Comparison of ENCODE assay signal across 15 cellular contexts in the genomic region with DNA sequence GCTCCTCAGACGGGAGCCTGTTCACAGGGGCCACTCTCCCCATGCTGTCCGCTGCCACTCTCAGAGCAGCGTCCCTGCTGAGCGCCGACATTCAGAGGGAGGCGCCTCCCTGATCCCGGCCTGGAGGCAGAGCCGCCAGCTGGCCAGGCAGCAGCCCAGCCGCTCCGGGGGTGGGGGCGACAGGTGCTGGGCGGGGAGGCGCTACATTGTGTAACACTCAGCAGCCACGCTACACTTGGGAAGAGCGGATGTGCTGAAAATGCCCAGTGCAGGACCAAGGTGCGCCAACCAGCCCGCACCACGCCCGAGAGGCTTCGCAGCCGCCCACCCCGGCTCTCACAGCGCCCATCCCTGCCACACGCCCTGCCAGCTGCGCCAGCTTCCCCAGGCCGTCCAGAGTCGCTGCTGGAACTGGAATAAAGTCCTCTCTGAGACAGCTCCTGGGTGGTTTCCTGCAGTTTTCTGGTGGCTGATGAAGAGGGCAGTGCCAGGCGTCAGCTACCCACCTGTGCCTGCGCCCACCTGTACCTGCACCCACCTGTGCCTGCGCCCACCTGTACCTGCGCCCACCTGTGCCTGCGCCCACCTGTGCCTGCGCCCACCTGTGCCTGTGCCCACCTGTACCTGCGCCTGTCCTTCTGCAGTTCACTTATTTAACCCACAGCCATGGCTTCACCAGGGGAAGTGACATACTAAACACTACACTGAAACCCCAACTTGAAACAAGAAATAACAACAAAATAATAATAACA. TPM values are rescaled to one million over a fixed set of nuclear protein-coding genes. Genes with fewer than 3 reads are reported as not detected.
A peak's percentile ranks its signal among the peaks of the same experiment; 100 is the strongest.
DNase-seq lines count a peak whose midpoint lies in the region; ATAC-seq and TF ChIP-seq lines count a peak whose summit lies in the region.
"Had no signal": no experiment of that assay in that cellular context is flagged by ENCODE, and none has a peak within 500 bp of the region (broad histone marks: within the 10 kb centered on the region; RNA-seq: fewer than 3 reads in every experiment).

No MANE protein-coding gene starts in this region.

- no peaks in the 10 kb centered on the region for H3K36me3 Mint-ChIP-seq in activated CD8-positive, alpha-beta T cell treated with anti-CD3 and anti-CD28 coated beads for 36 hours (ENCODE audit: low read depth)
- H3K36me3 Mint-ChIP-seq: natural killer cell treated with Interleukin-12 subunit alpha and Interleukin-12 subunit beta and Interleukin-15 and Interleukin-18, amount 100 ng/mL, for 72 hours had no signal

- POLR2A ChIA-PET in activated CD8-positive, alpha-beta T cell treated with anti-CD3 and anti-CD28 coated beads for 36 hours (lab: Charles Lee) = no interaction called here
- POLR2A ChIA-PET in RWPE1 (lab: Yijun Ruan, JAX; ENCODE audit: low non-redundant PET) = no interaction called here

- H3K4me1 Mint-ChIP-seq in activated CD8-positive, alpha-beta T cell treated with anti-CD3 and anti-CD28 coated beads for 36 hours (ENCODE audit: low read depth) = peaks cover 3% of the 10 kb centered on the region
- H3K4me1 Mint-ChIP-seq: stimulated activated naive CD8-positive, alpha-beta T cell treated with anti-CD3 and anti-CD28 coated beads, Interleukin-15, amount 100 ng/mL, for 72 hours had no signal

- CTCF ChIA-PET in activated CD8-positive, alpha-beta T cell treated with anti-CD3 and anti-CD28 coated beads for 36 hours (lab: Charles Lee) = interaction anchor here (1.6 kb wide), 1 partner anchor 79 kb away, joined by 4 read pairs; no protein-coding TSS in a partner anchor
- CTCF ChIA-PET in RWPE1 (lab: Yijun Ruan, JAX) = no interaction called here

- ATAC-seq in activated CD8-positive, alpha-beta T cell treated with anti-CD3 and anti-CD28 coated beads for 36 hours = no peak
- ATAC-seq: HCT116; left lung; stimulated activated naive CD8-positive, alpha-beta T cell treated with anti-CD3 and anti-CD28 coated beads, Interleukin-15, amount 100 ng/mL, for 72 hours had no signal

- no peak overlapping the region for H3K4me3 Mint-ChIP-seq in activated CD8-positive, alpha-beta T cell treated with anti-CD3 and anti-CD28 coated beads for 36 hours
- H3K4me3 Mint-ChIP-seq: B cell; natural killer cell treated with Interleukin-12 subunit alpha and Interleukin-12 subunit beta and Interleukin-15 and Interleukin-18, amount 100 ng/mL, for 72 hours; stimulated activated naive CD8-positive, alpha-beta T cell treated with anti-CD3 and anti-CD28 coated beads, Interleukin-15, amount 100 ng/mL, for 72 hours had no signal

- DNase-seq in COR-L47 (lab: John Stamatoyannopoulos, UW) (peak; percentile 74), LHCN-M2 (ENCODE audit: low read depth) (peak; percentile 35), NCI-H748 treated with DMSO at 0.1 percent for 48 hours (lab: John Stamatoyannopoulos, UW) (peak; percentile 20), middle frontal gyrus (ENCODE audit: extremely low spot score, low spot score) (peak; percentile 31), RWPE1 (ENCODE audit: low spot score) (no peak)
- no peak for DNase-seq in activated CD8-positive, alpha-beta T cell treated with anti-CD3 and anti-CD28 coated beads for 36 hours
- no peak for DNase-seq in activated CD4-positive, alpha-beta T cell treated with anti-CD3 and anti-CD28 coated beads, Interleukin-2, amount 50 U/mL, for 1 hour
- no peak for DNase-seq in activated naive CD4-positive, alpha-beta T cell treated with Interleukin-2 at 50 U/mL for 16 hours
- DNase-seq: cerebellar nuclear complex; sigmoid colon; stimulated activated naive CD8-positive, alpha-beta T cell treated with anti-CD3 and anti-CD28 coated beads, Interleukin-15, amount 100 ng/mL, for 72 hours had no signal

- no peak overlapping the region for H3K27ac Mint-ChIP-seq in activated CD8-positive, alpha-beta T cell treated with anti-CD3 and anti-CD28 coated beads for 36 hours
- H3K27ac Mint-ChIP-seq: B cell; natural killer cell treated with Interleukin-12 subunit alpha and Interleukin-12 subunit beta and Interleukin-15 and Interleukin-18, amount 100 ng/mL, for 72 hours; stimulated activated naive CD8-positive, alpha-beta T cell treated with anti-CD3 and anti-CD28 coated beads, Interleukin-15, amount 100 ng/mL, for 72 hours had no signal

- H3K9me3 Mint-ChIP-seq in activated CD8-positive, alpha-beta T cell treated with anti-CD3 and anti-CD28 coated beads for 36 hours = no peaks in the 10 kb centered on the region
- H3K9me3 Mint-ChIP-seq: natural killer cell treated with Interleukin-12 subunit alpha and Interleukin-12 subunit beta and Interleukin-15 and Interleukin-18, amount 100 ng/mL, for 72 hours; stimulated activated naive CD8-positive, alpha-beta T cell treated with anti-CD3 and anti-CD28 coated beads, Interleukin-15, amount 100 ng/mL, for 72 hours had no signal

- H3K27ac ChIP-seq in RWPE1 = no peak overlapping the region
- H3K27ac ChIP-seq: left lung, sigmoid colon had no signal

- no peaks in the 10 kb centered on the region for H3K27me3 Mint-ChIP-seq in activated CD8-positive, alpha-beta T cell treated with anti-CD3 and anti-CD28 coated beads for 36 hours
- H3K27me3 Mint-ChIP-seq: natural killer cell treated with Interleukin-12 subunit alpha and Interleukin-12 subunit beta and Interleukin-15 and Interleukin-18, amount 100 ng/mL, for 72 hours; stimulated activated naive CD8-positive, alpha-beta T cell treated with anti-CD3 and anti-CD28 coated beads, Interleukin-15, amount 100 ng/mL, for 72 hours had no signal

- intact Hi-C loops in activated CD8-positive, alpha-beta T cell treated with anti-CD3 and anti-CD28 coated beads for 36 hours (cut with micrococcal nuclease) = no loop called here

- TF ChIP-seq CTCF in activated CD8-positive, alpha-beta T cell treated with anti-CD3 and anti-CD28 coated beads for 36 hours (IDR thresholded peaks at IDR 0.05) = no peak
- TF ChIP-seq CTCF in RWPE1 (conservative IDR thresholded peaks at IDR 0.05; ENCODE audit: low read depth) = no peak

RNA-seq across cellular contexts. Expression of a gene that starts 25.7 kb away (rescaled TPM):
- 11.8 and 12.6 TPM in 2 replicates for total RNA-seq in LHCN-M2 (2014; rRNA removed)
- 25.8 TPM for polyA plus RNA-seq in LHCN-M2 (2012)
- 10 to 100 TPM; 29.3 to 31.4 TPM for total RNA-seq in activated CD8-positive, alpha-beta T cell treated with anti-CD3 and anti-CD28 coated beads for 36 hours

RNA-seq across cellular contexts. Expression of a gene that starts 49.9 kb away (rescaled TPM):
- total RNA-seq in LHCN-M2 (2014; rRNA removed) = 3.7 and 5.1 TPM in 2 replicates
- 5.1 TPM for polyA plus RNA-seq in LHCN-M2 (2012)
- 1 to 10 TPM; 2.7 to 3.5 TPM for total RNA-seq in activated CD8-positive, alpha-beta T cell treated with anti-CD3 and anti-CD28 coated beads for 36 hours

Comparison
In these comparisons a context has a peak if more than half of its experiments do, and no peak if none do; other contexts are left out.
1. DNase-seq: peak in COR-L47 (single experiment), LHCN-M2 (single experiment), NCI-H748 treated with DMSO at 0.1 percent for 48 hours (single experiment) and middle frontal gyrus (single experiment); none in activated CD8-positive, alpha-beta T cell treated with anti-CD3 and anti-CD28 coated beads for 36 hours (single experiment), activated CD4-positive, alpha-beta T cell treated with anti-CD3 and anti-CD28 coated beads, Interleukin-2, amount 50 U/mL, for 1 hour (single experiment), RWPE1 (single experiment) and activated naive CD4-positive, alpha-beta T cell treated with Interleukin-2 at 50 U/mL for 16 hours (single experiment).